ENCODE assay signal across 11 cellular contexts in genomic region chr2:88329815-88330603, GRCh38.
DNase-seq lines count a peak whose midpoint lies in the region; ATAC-seq and TF ChIP-seq lines count a peak whose summit lies in the region.
"Had no signal": no experiment of that assay in that cellular context is flagged by ENCODE, and none has a peak within 500 bp of the region (broad histone marks: within the 10 kb centered on the region; RNA-seq: fewer than 3 reads in every experiment).

No MANE protein-coding gene starts in this region.

- no peaks in the 10 kb centered on the region for H3K9me3 Mint-ChIP-seq in activated naive CD4-positive, alpha-beta T cell treated with anti-CD3 and anti-CD28 coated beads, Interleukin-2, amount 50 U/mL, for 24 hours
- H3K9me3 Mint-ChIP-seq in activated naive CD4-positive, alpha-beta T cell treated with anti-CD3 and anti-CD28 coated beads, Interleukin-2, amount 10 ng/mL, durations not matched to agents 7 days and 5 days: no peaks in the 10 kb centered on the region
- no peaks in the 10 kb centered on the region for H3K9me3 Mint-ChIP-seq in neural progenitor cell
- no peaks in the 10 kb centered on the region for H3K9me3 Mint-ChIP-seq in stimulated activated naive B cell treated with anti-CD40 and anti-IgM and Interleukin-4, amounts not matched to agents 10 μg/mL and 1 μg/mL and 100 μg/mL, for 72 hours

- H3K27ac Mint-ChIP-seq in activated naive CD4-positive, alpha-beta T cell treated with anti-CD3 and anti-CD28 coated beads, Interleukin-2, amount 50 U/mL, for 24 hours: peak overlapping the region; percentile 82
- H3K27ac Mint-ChIP-seq in activated naive CD4-positive, alpha-beta T cell treated with anti-CD3 and anti-CD28 coated beads, Interleukin-2, amount 10 ng/mL, durations not matched to agents 7 days and 5 days: no peak overlapping the region
- peak overlapping the region; percentile 88 for H3K27ac Mint-ChIP-seq in neural progenitor cell
- no peak overlapping the region for H3K27ac Mint-ChIP-seq in stimulated activated naive B cell treated with anti-CD40 and anti-IgM and Interleukin-4, amounts not matched to agents 10 μg/mL and 1 μg/mL and 100 μg/mL, for 72 hours
- H3K27ac Mint-ChIP-seq: B cell had no signal

- H3K79me2 ChIP-seq in OCI-LY3 (ENCODE audit: low read length): no peaks in the 10 kb centered on the region
- no peaks in the 10 kb centered on the region for H3K79me2 ChIP-seq in neural progenitor cell (ENCODE audit: low read depth)

- no peak overlapping the region for H3K27ac ChIP-seq in OCI-LY3 (ENCODE audit: low read length)
- no peak overlapping the region for H3K27ac ChIP-seq in neural progenitor cell
- no peak overlapping the region for H3K27ac ChIP-seq in left ventricle myocardium inferior (replicated peaks)
- H3K27ac ChIP-seq: VCaP had no signal

- H3K36me3 Mint-ChIP-seq in activated naive CD4-positive, alpha-beta T cell treated with anti-CD3 and anti-CD28 coated beads, Interleukin-2, amount 50 U/mL, for 24 hours: no peaks in the 10 kb centered on the region
- H3K36me3 Mint-ChIP-seq in activated naive CD4-positive, alpha-beta T cell treated with anti-CD3 and anti-CD28 coated beads, Interleukin-2, amount 10 ng/mL, durations not matched to agents 7 days and 5 days: no peaks in the 10 kb centered on the region
- H3K36me3 Mint-ChIP-seq in neural progenitor cell: no peaks in the 10 kb centered on the region
- no peaks in the 10 kb centered on the region for H3K36me3 Mint-ChIP-seq in stimulated activated naive B cell treated with anti-CD40 and anti-IgM and Interleukin-4, amounts not matched to agents 10 μg/mL and 1 μg/mL and 100 μg/mL, for 72 hours

- H3K27me3 ChIP-seq in OCI-LY3 (ENCODE audit: low read depth, low read length) (no peaks in the 10 kb centered on the region), neural progenitor cell (peaks cover 73% of the 10 kb centered on the region), left ventricle myocardium inferior (ENCODE audit: low read depth) (peaks cover 44% of the 10 kb centered on the region)

- H3K4me1 ChIP-seq in OCI-LY3 (ENCODE audit: low read length): peaks cover 24% of the 10 kb centered on the region
- H3K4me1 ChIP-seq in neural progenitor cell: peaks cover 23% of the 10 kb centered on the region
- H3K4me1 ChIP-seq in left ventricle myocardium inferior: no peaks in the 10 kb centered on the region

- peaks cover 23% of the 10 kb centered on the region for H3F3A ChIP-seq in neural progenitor cell (ENCODE audit: low read depth)

- peak overlapping the region; percentile 44; the same call in 1 of the 2 replicates for H2AFZ ChIP-seq in OCI-LY3 (ENCODE audit: low read depth, low read length)
- no peak overlapping the region for H2AFZ ChIP-seq in neural progenitor cell (replicated peaks)

- H4K20me1 ChIP-seq in OCI-LY3 (ENCODE audit: insufficient read depth, low read length): no peaks in the 10 kb centered on the region
- peaks cover 15% of the 10 kb centered on the region for H4K20me1 ChIP-seq in neural progenitor cell (ENCODE audit: low read depth)

- CTCF ChIA-PET in activated naive CD4-positive, alpha-beta T cell treated with anti-CD3 and anti-CD28 coated beads, Interleukin-2, amount 10 ng/mL, durations not matched to agents 7 days and 5 days (lab: Charles Lee): no interaction called here

- H3K36me3 ChIP-seq in OCI-LY3 (replicated peaks; ENCODE audit: low read depth, low read length): no peaks in the 10 kb centered on the region
- H3K36me3 ChIP-seq in neural progenitor cell: no peaks in the 10 kb centered on the region
- H3K36me3 ChIP-seq in left ventricle myocardium inferior: no peaks in the 10 kb centered on the region

- H3K4me3 Mint-ChIP-seq in activated naive CD4-positive, alpha-beta T cell treated with anti-CD3 and anti-CD28 coated beads, Interleukin-2, amount 50 U/mL, for 24 hours: no peak overlapping the region
- no peak overlapping the region for H3K4me3 Mint-ChIP-seq in activated naive CD4-positive, alpha-beta T cell treated with anti-CD3 and anti-CD28 coated beads, Interleukin-2, amount 10 ng/mL, durations not matched to agents 7 days and 5 days
- peak overlapping the region; percentile 2 for H3K4me3 Mint-ChIP-seq in neural progenitor cell
- H3K4me3 Mint-ChIP-seq in stimulated activated naive B cell treated with anti-CD40 and anti-IgM and Interleukin-4, amounts not matched to agents 10 μg/mL and 1 μg/mL and 100 μg/mL, for 72 hours: no peak overlapping the region
- H3K4me3 Mint-ChIP-seq: B cell had no signal

- peak; percentile 90 for ATAC-seq in HG03196 (IDR thresholded peaks at IDR 0.05; ENCODE audit: unreplicated experiment)
- no peak for ATAC-seq in stimulated activated naive B cell treated with anti-CD40 and anti-IgM and Interleukin-4, amounts not matched to agents 10 μg/mL and 1 μg/mL and 100 μg/mL, for 72 hours (replicated peaks)
- no peak for ATAC-seq in activated CD4-positive, CD25-positive, alpha-beta regulatory T cell treated with anti-CD3 and anti-CD28 coated beads, Interleukin-2, amount 50 U/mL, for 24 hours

- H3K4me2 ChIP-seq in OCI-LY3 (ENCODE audit: low read length): peak overlapping the region; percentile 63
- H3K4me2 ChIP-seq in neural progenitor cell: peak overlapping the region; percentile 43

- H3K9ac ChIP-seq in OCI-LY3 (ENCODE audit: low read length): no peak overlapping the region
- H3K9ac ChIP-seq in neural progenitor cell: no peak overlapping the region

- H3K4me1 Mint-ChIP-seq in activated naive CD4-positive, alpha-beta T cell treated with anti-CD3 and anti-CD28 coated beads, Interleukin-2, amount 50 U/mL, for 24 hours: peaks cover 8% of the 10 kb centered on the region
- no peaks in the 10 kb centered on the region for H3K4me1 Mint-ChIP-seq in activated naive CD4-positive, alpha-beta T cell treated with anti-CD3 and anti-CD28 coated beads, Interleukin-2, amount 10 ng/mL, durations not matched to agents 7 days and 5 days
- H3K4me1 Mint-ChIP-seq in neural progenitor cell: peaks cover 18% of the 10 kb centered on the region
- H3K4me1 Mint-ChIP-seq in stimulated activated naive B cell treated with anti-CD40 and anti-IgM and Interleukin-4, amounts not matched to agents 10 μg/mL and 1 μg/mL and 100 μg/mL, for 72 hours: peaks cover 0 to 3% of the 10 kb centered on the region in 2 donors
- H3K4me1 Mint-ChIP-seq: B cell had no signal

- TF ChIP-seq CTCF in OCI-LY3 (IDR thresholded peaks at IDR 0.05; ENCODE audit: low read depth, low read length) (no peak), neural progenitor cell (IDR thresholded peaks at IDR 0.05) (no peak), left ventricle myocardium inferior (IDR thresholded peaks at IDR 0.05; ENCODE audit: borderline replicate concordance) (no peak)

- DNase-seq in activated naive CD4-positive, alpha-beta T cell treated with anti-CD3 and anti-CD28 coated beads, Interleukin-2, amount 10 ng/mL, durations not matched to agents 7 days and 5 days: no peak
- peak; percentile 93 for DNase-seq in neural progenitor cell (ENCODE audit: low spot score)
- DNase-seq in stimulated activated naive B cell treated with anti-CD40 and anti-IgM and Interleukin-4, amounts not matched to agents 10 μg/mL and 1 μg/mL and 100 μg/mL, for 72 hours: no peak
- no peak for DNase-seq in left ventricle myocardium inferior

- H3K9me3 ChIP-seq in OCI-LY3 (ENCODE audit: insufficient read depth, low read length) (no peaks in the 10 kb centered on the region), neural progenitor cell (ENCODE audit: low read depth) (no peaks in the 10 kb centered on the region), left ventricle myocardium inferior (replicated peaks) (no peaks in the 10 kb centered on the region)

- H3K4me3 ChIP-seq in OCI-LY3 (ENCODE audit: low read length): 0 out of 2 replicates have a peak overlapping the region, but pooled peaks have one; percentile 14
- no peak overlapping the region for H3K4me3 ChIP-seq in neural progenitor cell
- no peak overlapping the region for H3K4me3 ChIP-seq in left ventricle myocardium inferior
- H3K4me3 ChIP-seq: lung had no signal

- intact Hi-C loops in left ventricle myocardium inferior (cut with micrococcal nuclease): no loop called here

- H3K27me3 Mint-ChIP-seq in activated naive CD4-positive, alpha-beta T cell treated with anti-CD3 and anti-CD28 coated beads, Interleukin-2, amount 50 U/mL, for 24 hours: peaks cover 8% of the 10 kb centered on the region
- H3K27me3 Mint-ChIP-seq in activated naive CD4-positive, alpha-beta T cell treated with anti-CD3 and anti-CD28 coated beads, Interleukin-2, amount 10 ng/mL, durations not matched to agents 7 days and 5 days: peaks cover 29% of the 10 kb centered on the region
- H3K27me3 Mint-ChIP-seq in neural progenitor cell (ENCODE audit: insufficient read depth, low read depth): peaks cover 7% of the 10 kb centered on the region
- H3K27me3 Mint-ChIP-seq in stimulated activated naive B cell treated with anti-CD40 and anti-IgM and Interleukin-4, amounts not matched to agents 10 μg/mL and 1 μg/mL and 100 μg/mL, for 72 hours: peaks cover 30 to 34% of the 10 kb centered on the region in 2 donors

Comparison
In these comparisons a context has a peak if more than half of its experiments do, and no peak if none do; other contexts are left out.
1. H3K27ac Mint-ChIP-seq: peak in activated naive CD4-positive, alpha-beta T cell treated with anti-CD3 and anti-CD28 coated beads, Interleukin-2, amount 50 U/mL, for 24 hours (single experiment) and neural progenitor cell (single experiment); none in activated naive CD4-positive, alpha-beta T cell treated with anti-CD3 and anti-CD28 coated beads, Interleukin-2, amount 10 ng/mL, durations not matched to agents 7 days and 5 days (single experiment) and stimulated activated naive B cell treated with anti-CD40 and anti-IgM and Interleukin-4, amounts not matched to agents 10 μg/mL and 1 μg/mL and 100 μg/mL, for 72 hours (single experiment).